In genomic region chr10:32253300-32253699, GRCh38 we compare ENCODE assay signal across 12 cellular contexts.
DNase-seq lines count a peak whose midpoint lies in the region; ATAC-seq and TF ChIP-seq lines count a peak whose summit lies in the region.
"Had no signal": no experiment of that assay in that cellular context is flagged by ENCODE, and none has a peak within 500 bp of the region (broad histone marks: within the 10 kb centered on the region; RNA-seq: fewer than 3 reads in every experiment).

No MANE protein-coding gene starts in this region.

- WGBS in endodermal cell (ENCODE audit: insufficient coverage in 1 of 2, insufficient read length in 1 of 2), 2 experiments = 69 to 97% methylated on average over 3 to 4 of the region's 4 CpGs

- no peak overlapping the region for H3K4me3 Mint-ChIP-seq in activated naive CD8-positive, alpha-beta T cell treated with anti-CD3 and anti-CD28 coated beads, Interleukin-2, amount 50 U/mL, for 24 hours
- no peak overlapping the region for H3K4me3 Mint-ChIP-seq in activated naive CD8-positive, alpha-beta T cell treated with anti-CD3 and anti-CD28 coated beads for 36 hours
- H3K4me3 Mint-ChIP-seq in endodermal cell = peak overlapping the region; percentile 29
- H3K4me3 Mint-ChIP-seq in stimulated activated naive CD8-positive, alpha-beta T cell treated with anti-CD3 and anti-CD28 coated beads, Interleukin-15, amount 100 ng/mL, for 72 hours = no peak overlapping the region

- peak overlapping the region; percentile 57 for H3K4me3 ChIP-seq in endodermal cell (ENCODE audit: low read length)
- H3K4me3 ChIP-seq: SJSA1, smooth muscle cell had no signal

- no peak for TF ChIP-seq CTCF in endodermal cell (conservative IDR thresholded peaks at IDR 0.05)

- H3K9ac ChIP-seq in endodermal cell (ENCODE audit: extremely low read depth, low read length, poor library complexity, severe bottlenecking) = peak overlapping the region; percentile 49

- no peaks in the 10 kb centered on the region for H3K36me3 Mint-ChIP-seq in activated naive CD8-positive, alpha-beta T cell treated with anti-CD3 and anti-CD28 coated beads, Interleukin-2, amount 50 U/mL, for 24 hours (ENCODE audit: low read depth)
- H3K36me3 Mint-ChIP-seq in activated naive CD8-positive, alpha-beta T cell treated with anti-CD3 and anti-CD28 coated beads for 36 hours = no peaks in the 10 kb centered on the region
- no peaks in the 10 kb centered on the region for H3K36me3 Mint-ChIP-seq in endodermal cell (ENCODE audit: low read depth)

- H3K4me1 Mint-ChIP-seq in activated naive CD8-positive, alpha-beta T cell treated with anti-CD3 and anti-CD28 coated beads, Interleukin-2, amount 50 U/mL, for 24 hours = peaks cover 33% of the 10 kb centered on the region
- H3K4me1 Mint-ChIP-seq in activated naive CD8-positive, alpha-beta T cell treated with anti-CD3 and anti-CD28 coated beads for 36 hours = peaks cover 22% of the 10 kb centered on the region
- peaks cover 11% of the 10 kb centered on the region for H3K4me1 Mint-ChIP-seq in endodermal cell
- H3K4me1 Mint-ChIP-seq in stimulated activated naive CD8-positive, alpha-beta T cell treated with anti-CD3 and anti-CD28 coated beads, Interleukin-15, amount 100 ng/mL, for 72 hours = peaks cover 22% of the 10 kb centered on the region

- H3K9me3 Mint-ChIP-seq in activated naive CD8-positive, alpha-beta T cell treated with anti-CD3 and anti-CD28 coated beads, Interleukin-2, amount 50 U/mL, for 24 hours = no peaks in the 10 kb centered on the region
- no peaks in the 10 kb centered on the region for H3K9me3 Mint-ChIP-seq in activated naive CD8-positive, alpha-beta T cell treated with anti-CD3 and anti-CD28 coated beads for 36 hours
- no peaks in the 10 kb centered on the region for H3K9me3 Mint-ChIP-seq in endodermal cell
- H3K9me3 Mint-ChIP-seq in stimulated activated naive CD8-positive, alpha-beta T cell treated with anti-CD3 and anti-CD28 coated beads, Interleukin-15, amount 100 ng/mL, for 72 hours = no peaks in the 10 kb centered on the region

- no peaks in the 10 kb centered on the region for H3K27me3 Mint-ChIP-seq in activated naive CD8-positive, alpha-beta T cell treated with anti-CD3 and anti-CD28 coated beads, Interleukin-2, amount 50 U/mL, for 24 hours
- no peaks in the 10 kb centered on the region for H3K27me3 Mint-ChIP-seq in activated naive CD8-positive, alpha-beta T cell treated with anti-CD3 and anti-CD28 coated beads for 36 hours
- peaks cover 26% of the 10 kb centered on the region for H3K27me3 Mint-ChIP-seq in endodermal cell (ENCODE audit: insufficient read depth)
- no peaks in the 10 kb centered on the region for H3K27me3 Mint-ChIP-seq in stimulated activated naive CD8-positive, alpha-beta T cell treated with anti-CD3 and anti-CD28 coated beads, Interleukin-15, amount 100 ng/mL, for 72 hours

- no peak for DNase-seq in activated naive CD8-positive, alpha-beta T cell treated with anti-CD3 and anti-CD28 coated beads, Interleukin-2, amount 50 U/mL, for 24 hours
- no peak for DNase-seq in activated naive CD8-positive, alpha-beta T cell treated with anti-CD3 and anti-CD28 coated beads for 36 hours
- DNase-seq in NCI-H146 (lab: John Stamatoyannopoulos, UW) = peak; percentile 61
- peak; percentile 84 for DNase-seq in endodermal cell
- no peak for DNase-seq in stimulated activated naive CD8-positive, alpha-beta T cell treated with anti-CD3 and anti-CD28 coated beads, Interleukin-15, amount 100 ng/mL, for 72 hours
- no peak for DNase-seq in NCI-H187 (lab: John Stamatoyannopoulos, UW)
- DNase-seq: aorta, NCI-H2171 had no signal

- H3K9me3 ChIP-seq in endodermal cell (ENCODE audit: control insufficient read depth, low read length) = no peaks in the 10 kb centered on the region
- H3K9me3 ChIP-seq: SJSA1 had no signal

- H3K4me1 ChIP-seq in endodermal cell (ENCODE audit: control insufficient read depth, insufficient read depth, low read length) = peaks cover 12% of the 10 kb centered on the region
- H3K4me1 ChIP-seq: SJSA1 had no signal

- H3K36me3 ChIP-seq in endodermal cell (ENCODE audit: control insufficient read depth, insufficient read depth, low read length) = no peaks in the 10 kb centered on the region
- H3K36me3 ChIP-seq: SJSA1 had no signal

- H3K27ac Mint-ChIP-seq in activated naive CD8-positive, alpha-beta T cell treated with anti-CD3 and anti-CD28 coated beads, Interleukin-2, amount 50 U/mL, for 24 hours = no peak overlapping the region
- H3K27ac Mint-ChIP-seq in activated naive CD8-positive, alpha-beta T cell treated with anti-CD3 and anti-CD28 coated beads for 36 hours = no peak overlapping the region
- peak overlapping the region; percentile 85 for H3K27ac Mint-ChIP-seq in endodermal cell
- H3K27ac Mint-ChIP-seq in stimulated activated naive CD8-positive, alpha-beta T cell treated with anti-CD3 and anti-CD28 coated beads, Interleukin-15, amount 100 ng/mL, for 72 hours = no peak overlapping the region

- H3K27ac ChIP-seq in endodermal cell (ENCODE audit: low read depth, low read length) = no peak overlapping the region
- H3K27ac ChIP-seq: SJSA1 had no signal

- H3K27me3 ChIP-seq in endodermal cell (ENCODE audit: control insufficient read depth, insufficient read depth, low read length, poor library complexity, severe bottlenecking) = peaks cover 29% of the 10 kb centered on the region
- H3K27me3 ChIP-seq: SJSA1 had no signal

- peak; percentile 41 for ATAC-seq in activated naive CD8-positive, alpha-beta T cell treated with anti-CD3 and anti-CD28 coated beads, Interleukin-2, amount 50 U/mL, for 24 hours
- peak; percentile 33 for ATAC-seq in stimulated activated naive CD8-positive, alpha-beta T cell treated with anti-CD3 and anti-CD28 coated beads, Interleukin-15, amount 100 ng/mL, for 72 hours
- ATAC-seq in GM18519 (IDR thresholded peaks at IDR 0.05; ENCODE audit: low FRiP score, unreplicated experiment) = no peak
- ATAC-seq in HG03196 (IDR thresholded peaks at IDR 0.05; ENCODE audit: unreplicated experiment) = no peak

Comparison
In these comparisons a context has a peak if more than half of its experiments do, and no peak if none do; other contexts are left out.
1. ATAC-seq: peak in activated naive CD8-positive, alpha-beta T cell treated with anti-CD3 and anti-CD28 coated beads, Interleukin-2, amount 50 U/mL, for 24 hours (single experiment) and stimulated activated naive CD8-positive, alpha-beta T cell treated with anti-CD3 and anti-CD28 coated beads, Interleukin-15, amount 100 ng/mL, for 72 hours (single experiment); none in GM18519 (single experiment) and HG03196 (single experiment).
2. DNase-seq: peak in NCI-H146 (single experiment) and endodermal cell (single experiment); none in activated naive CD8-positive, alpha-beta T cell treated with anti-CD3 and anti-CD28 coated beads, Interleukin-2, amount 50 U/mL, for 24 hours (single experiment), activated naive CD8-positive, alpha-beta T cell treated with anti-CD3 and anti-CD28 coated beads for 36 hours (single experiment), stimulated activated naive CD8-positive, alpha-beta T cell treated with anti-CD3 and anti-CD28 coated beads, Interleukin-15, amount 100 ng/mL, for 72 hours (0 of 2) and NCI-H187 (0 of 2).